In the genomic region with DNA sequence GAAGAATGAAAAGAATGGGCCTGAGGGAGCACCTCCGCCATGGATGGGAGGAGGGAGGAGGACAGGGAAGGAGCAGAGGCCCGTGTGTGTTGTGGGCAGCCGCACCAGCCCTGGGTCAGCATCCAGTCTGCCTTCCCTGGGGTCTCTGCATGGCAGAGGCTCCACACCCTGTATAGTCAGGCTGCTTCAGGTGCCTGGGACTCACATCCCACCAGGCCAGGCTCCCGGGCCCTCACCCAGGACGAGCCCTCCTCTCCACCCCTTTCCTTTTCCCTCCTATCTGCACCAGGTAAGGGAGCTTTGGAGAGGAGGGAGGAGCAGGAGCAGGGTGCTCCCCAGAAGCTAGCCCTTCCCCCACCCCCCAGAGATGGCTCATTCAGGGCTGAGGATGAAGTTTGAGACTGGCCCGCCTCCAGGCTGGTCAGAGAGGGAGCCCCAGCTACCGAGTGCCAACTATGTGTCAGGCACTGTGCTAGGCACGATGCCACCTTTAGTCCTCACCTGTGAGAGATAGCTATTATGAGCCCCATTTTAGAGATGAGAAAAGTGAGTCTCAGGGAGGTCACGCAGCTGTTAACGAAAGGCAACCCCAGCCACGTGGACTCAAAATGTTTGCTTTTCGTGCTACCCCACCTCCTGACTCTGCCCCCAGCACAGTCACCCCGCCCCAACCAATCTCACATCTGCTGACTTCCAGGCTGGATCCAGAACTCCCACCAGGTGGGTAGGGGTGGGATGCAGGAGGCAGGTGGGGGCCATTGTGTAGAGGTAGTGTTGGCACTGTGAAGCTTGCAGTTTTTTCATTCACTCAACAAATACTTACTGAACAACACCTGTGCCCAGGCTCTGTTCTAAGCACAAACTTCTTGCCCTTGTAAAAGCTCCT, we compare ENCODE assay signal across 21 cellular contexts.
"Had no signal": no experiment of that assay in that cellular context is flagged by ENCODE, and none has a peak within 500 bp of the region (broad histone marks: within the 10 kb centered on the region; RNA-seq: fewer than 3 reads in every experiment).

No MANE protein-coding gene starts in this region.

- H3K4me1 Mint-ChIP-seq: activated naive CD8-positive, alpha-beta T cell treated with anti-CD3 and anti-CD28 coated beads for 36 hours; memory B cell; naive B cell; stimulated activated memory B cell treated with anti-CD40 and anti-IgM and Interleukin-4, amounts not matched to agents 10 μg/mL and 1 μg/mL and 100 μg/mL, for 72 hours had no signal

- H3K4me2 ChIP-seq: smooth muscle cell had no signal

- DNase-seq: activated CD4-positive, alpha-beta T cell treated with anti-CD3 and anti-CD28 coated beads, Interleukin-2, amount 50 U/mL, for 4 hours; activated naive CD8-positive, alpha-beta T cell treated with anti-CD3 and anti-CD28 coated beads for 36 hours; amniotic stem cell; effector memory CD8-positive, alpha-beta T cell; foreskin keratinocyte; hippocampal formation; left ventricle myocardium inferior; mucosa of descending colon; naive B cell; stimulated activated CD4-positive, alpha-beta T cell treated with anti-CD3 and anti-CD28 coated beads, Interleukin-4, amount 100 ng/mL, for 4 hours; testis; WERI-Rb-1 had no signal

- H3K4me3 ChIP-seq: cardiac muscle cell, left ventricle myocardium inferior, mucosa of descending colon, pancreas, smooth muscle cell, testis had no signal

- H3K9me3 ChIP-seq: left ventricle myocardium inferior, mucosa of descending colon, pancreas, testis had no signal

- H3K27ac ChIP-seq: cardiac muscle cell, epithelial cell of prostate, foreskin keratinocyte, left ventricle myocardium inferior, pancreas, testis, WERI-Rb-1 had no signal

- H3K36me3 Mint-ChIP-seq: activated naive CD8-positive, alpha-beta T cell treated with anti-CD3 and anti-CD28 coated beads for 36 hours; memory B cell; naive B cell; stimulated activated memory B cell treated with anti-CD40 and anti-IgM and Interleukin-4, amounts not matched to agents 10 μg/mL and 1 μg/mL and 100 μg/mL, for 72 hours; type B pancreatic cell had no signal

- H3K4me3 Mint-ChIP-seq: activated naive CD8-positive, alpha-beta T cell treated with anti-CD3 and anti-CD28 coated beads for 36 hours; effector memory CD8-positive, alpha-beta T cell; memory B cell; naive B cell; stimulated activated memory B cell treated with anti-CD40 and anti-IgM and Interleukin-4, amounts not matched to agents 10 μg/mL and 1 μg/mL and 100 μg/mL, for 72 hours; T-helper 1 cell treated with Interleukin-12 subunit alpha and Interleukin-12 subunit beta and Interleukin-4 antibody, amounts not matched to agents 30 μg/mL and 1 μg/mL, for 36 hours; type B pancreatic cell had no signal

- FAIRE-seq: pancreas had no signal

- H3K9me3 Mint-ChIP-seq: activated naive CD8-positive, alpha-beta T cell treated with anti-CD3 and anti-CD28 coated beads for 36 hours; effector memory CD8-positive, alpha-beta T cell; T-helper 1 cell treated with Interleukin-12 subunit alpha and Interleukin-12 subunit beta and Interleukin-4 antibody, amounts not matched to agents 30 μg/mL and 1 μg/mL, for 36 hours; type B pancreatic cell had no signal

- H3K36me3 ChIP-seq: cardiac muscle cell, left ventricle myocardium inferior, pancreas, WERI-Rb-1 had no signal

- H3K27ac Mint-ChIP-seq: activated naive CD8-positive, alpha-beta T cell treated with anti-CD3 and anti-CD28 coated beads for 36 hours; effector memory CD8-positive, alpha-beta T cell; memory B cell; naive B cell; stimulated activated memory B cell treated with anti-CD40 and anti-IgM and Interleukin-4, amounts not matched to agents 10 μg/mL and 1 μg/mL and 100 μg/mL, for 72 hours; T-helper 1 cell treated with Interleukin-12 subunit alpha and Interleukin-12 subunit beta and Interleukin-4 antibody, amounts not matched to agents 30 μg/mL and 1 μg/mL, for 36 hours; type B pancreatic cell had no signal

- ATAC-seq: effector memory CD8-positive, alpha-beta T cell; foreskin keratinocyte; mucosa of descending colon; pancreas; sciatic nerve; stimulated activated memory B cell treated with anti-CD40 and anti-IgM and Interleukin-4, amounts not matched to agents 10 μg/mL and 1 μg/mL and 100 μg/mL, for 72 hours had no signal

- H3K4me1 ChIP-seq: foreskin keratinocyte, pancreas had no signal

- H3K27me3 ChIP-seq: cardiac muscle cell, pancreas, testis had no signal
